Comparison of ENCODE assay signal across 8 cellular contexts in genomic region chr5:56327810-56328209, GRCh38.
DNase-seq lines count a peak whose midpoint lies in the region; ATAC-seq and TF ChIP-seq lines count a peak whose summit lies in the region.

No MANE protein-coding gene starts in this region.

- ATAC-seq in GM19372 (IDR thresholded peaks at IDR 0.05; ENCODE audit: low read depth, unreplicated experiment) (peak; percentile 60), HG03469 (IDR thresholded peaks at IDR 0.05; ENCODE audit: unreplicated experiment) (peak; percentile 62)

- TF ChIP-seq CTCF in prostate gland (IDR thresholded peaks at IDR 0.05) (no peak), sigmoid colon (IDR thresholded peaks at IDR 0.05) (no peak)

- intact Hi-C loops in prostate gland (cut with DNase I) (no loop called here), sigmoid colon (cut with DNase I) (no loop called here)

- TF ChIP-seq EP300 in sigmoid colon (IDR thresholded peaks at IDR 0.05), result no peak

- H3K27me3 ChIP-seq in prostate gland (replicated peaks; ENCODE audit: insufficient read depth) (no peaks in the 10 kb centered on the region), sigmoid colon (no peaks in the 10 kb centered on the region)

- H3K9me3 ChIP-seq in prostate gland, result no peaks in the 10 kb centered on the region
- no peaks in the 10 kb centered on the region for H3K9me3 ChIP-seq in sigmoid colon

- WGBS in prostate gland, result 76% methylated on average over 6 of the region's 6 CpGs
- 63 to 81% methylated on average over 6 of the region's 6 CpGs for WGBS in sigmoid colon, 2 donors

- DNase-seq in activated effector memory CD4-positive, alpha-beta T cell treated with anti-CD3 and anti-CD28 coated beads, Interleukin-2, amount 50 U/mL, for 16 hours, result peak; percentile 88
- peak; percentile 45 for DNase-seq in stimulated activated CD8-positive, alpha-beta memory T cell treated with anti-CD3 and anti-CD28 coated beads, Interleukin-12 subunit alpha, Interleukin-12 subunit beta, amount 100 ng/mL, for 24 hours (ENCODE audit: extremely low read depth)
- DNase-seq in DMS114 treated with DMSO at 0.1 percent for 48 hours (lab: John Stamatoyannopoulos, UW; ENCODE audit: unreplicated experiment) (no peak), prostate gland (ENCODE audit: low spot score) (no peak), NCI-H510A treated with DMSO at 0.1 percent for 48 hours (lab: John Stamatoyannopoulos, UW) (no peak), sigmoid colon (no peak)

- no peak overlapping the region for H3K4me3 ChIP-seq in prostate gland
- no peak overlapping the region for H3K4me3 ChIP-seq in sigmoid colon

- TF ChIP-seq POLR2A in prostate gland (IDR thresholded peaks at IDR 0.05) (no peak), sigmoid colon (IDR thresholded peaks at IDR 0.05) (no peak)

- H3K4me1 ChIP-seq in prostate gland (replicated peaks) (no peaks in the 10 kb centered on the region), sigmoid colon (no peaks in the 10 kb centered on the region)

- no peaks in the 10 kb centered on the region for H3K36me3 ChIP-seq in prostate gland
- no peaks in the 10 kb centered on the region for H3K36me3 ChIP-seq in sigmoid colon

- H3K27ac ChIP-seq in prostate gland (no peak overlapping the region), sigmoid colon (no peak overlapping the region)

Comparison
In these comparisons a context has a peak if more than half of its experiments do, and no peak if none do; other contexts are left out.
1. DNase-seq: peak in activated effector memory CD4-positive, alpha-beta T cell treated with anti-CD3 and anti-CD28 coated beads, Interleukin-2, amount 50 U/mL, for 16 hours (single experiment) and stimulated activated CD8-positive, alpha-beta memory T cell treated with anti-CD3 and anti-CD28 coated beads, Interleukin-12 subunit alpha, Interleukin-12 subunit beta, amount 100 ng/mL, for 24 hours (single experiment); none in DMS114 treated with DMSO at 0.1 percent for 48 hours (single experiment), prostate gland (single experiment), NCI-H510A treated with DMSO at 0.1 percent for 48 hours (single experiment) and sigmoid colon (single experiment).